ENCODE assay signal across 1 cellular context in genomic region chr21:45618846-45619485, GRCh38.
TF ChIP-seq lines count a peak whose summit lies in the region.

No MANE protein-coding gene starts in this region.

TF ChIP-seq in K562, 482 proteins besides CTCF, POLR2A, EP300 and RAD21 (continued from another document and continues in another):
- no peak for TF ChIP-seq PBX2 (CRISPR knock-in tag; IDR thresholded peaks at IDR 0.05; ENCODE audit: low read depth)
- no peak for TF ChIP-seq PBX2 (tag; conservative IDR thresholded peaks at IDR 0.05; ENCODE audit: low read depth)
- no peak for TF ChIP-seq U2AF2 (optimal IDR thresholded peaks at IDR 0.05; ENCODE audit: low read depth, low read length)
- TF ChIP-seq GTF3C2 (IDR thresholded peaks at IDR 0.05; ENCODE audit: borderline replicate concordance, extremely low read depth, insufficient read length), result no peak
- peak; percentile 58 for TF ChIP-seq HMBOX1 (IDR thresholded peaks at IDR 0.05)
- TF ChIP-seq SMARCA5 (IDR thresholded peaks at IDR 0.05), result no peak
- TF ChIP-seq SRSF1 (IDR thresholded peaks at IDR 0.05; ENCODE audit: low read depth, low read length), result no peak
- TF ChIP-seq CSDE1 (IDR thresholded peaks at IDR 0.05), result no peak
- TF ChIP-seq CREB3L1 (IDR thresholded peaks at IDR 0.05; ENCODE audit: borderline replicate concordance, low read depth), result no peak
- peak; percentile 41; the same call in 1 of the 2 replicates for TF ChIP-seq CEBPB (tag; IDR thresholded peaks at IDR 0.05)
- TF ChIP-seq ZBTB40 (IDR thresholded peaks at IDR 0.05), result no peak
- no peak for TF ChIP-seq ZBTB40 (CRISPR knock-in tag; IDR thresholded peaks at IDR 0.05)
- no peak for TF ChIP-seq AFF1 (IDR thresholded peaks at IDR 0.05; ENCODE audit: low read depth in 1 of 2, partially characterized antibody in 2 of 2)
- TF ChIP-seq PATZ1 (CRISPR knock-in tag; IDR thresholded peaks at IDR 0.05; ENCODE audit: borderline replicate concordance), result no peak
- TF ChIP-seq RCOR1 (IDR thresholded peaks at IDR 0.05; ENCODE audit: borderline replicate concordance in 1 of 2, low read depth in 2 of 2, low read length in 2 of 2), result no peak
- TF ChIP-seq NFRKB (IDR thresholded peaks at IDR 0.05; ENCODE audit: low read depth), result no peak
- TF ChIP-seq C11orf30 (IDR thresholded peaks at IDR 0.05; ENCODE audit: low read depth), result peak; percentile 75
- TF ChIP-seq ZZZ3 (IDR thresholded peaks at IDR 0.05), result no peak
- no peak for TF ChIP-seq ZNF449 (CRISPR knock-in tag; IDR thresholded peaks at IDR 0.05)
- TF ChIP-seq ATF1 (CRISPR knock-in tag; IDR thresholded peaks at IDR 0.05), result no peak
- no peak for TF ChIP-seq ATF1 (tag; IDR thresholded peaks at IDR 0.05)
- no peak for TF ChIP-seq ATF6 (CRISPR knock-in tag; IDR thresholded peaks at IDR 0.05)
- TF ChIP-seq ZFX (CRISPR knock-in tag; IDR thresholded peaks at IDR 0.05), result no peak
- no peak for TF ChIP-seq NR2F6 (CRISPR knock-in tag; IDR thresholded peaks at IDR 0.05)
